ENCODE assay signal across 26 cellular contexts in the genomic region with DNA sequence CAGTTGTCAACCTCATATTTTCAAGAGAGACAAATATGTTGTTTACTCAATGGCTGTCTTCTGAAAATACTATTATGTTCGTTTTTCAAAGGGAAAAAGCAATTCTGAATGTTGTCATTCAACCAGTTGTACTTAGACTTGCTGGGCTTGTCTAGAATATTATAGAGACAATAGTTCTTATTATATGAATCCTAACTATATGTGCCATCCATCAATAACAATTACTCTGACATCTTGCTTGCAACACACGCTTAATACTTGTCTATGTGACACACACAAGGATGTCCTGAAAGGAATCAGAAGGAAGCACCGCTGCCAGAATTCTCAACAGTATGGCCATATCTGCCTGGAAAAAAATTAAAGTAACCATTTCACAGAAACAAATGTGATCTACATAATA.
"Had no signal": no experiment of that assay in that cellular context is flagged by ENCODE, and none has a peak within 500 bp of the region (broad histone marks: within the 10 kb centered on the region; RNA-seq: fewer than 3 reads in every experiment).

No MANE protein-coding gene starts in this region.

- H3K4me1 ChIP-seq: stomach, suprapubic skin, testis, thyroid gland, tibial artery, tibial nerve, transverse colon, upper lobe of left lung, upper lobe of right lung, uterus, vagina had no signal

- H3K4me3 ChIP-seq: stomach, suprapubic skin, testis, thoracic aorta, thyroid gland, tibial artery, tibial nerve, transverse colon, upper lobe of left lung, upper lobe of right lung, uterus, vagina had no signal

- H3K9me3 ChIP-seq: stomach, suprapubic skin, testis, thoracic aorta, thyroid gland, tibial artery, tibial nerve, transverse colon, upper lobe of left lung, upper lobe of right lung, uterus, vagina had no signal

- H3K27ac ChIP-seq: stomach, suprapubic skin, testis, thoracic aorta, thyroid gland, tibial artery, tibial nerve, transverse colon, upper lobe of left lung, upper lobe of right lung, uterus, vagina had no signal

- H3K27me3 ChIP-seq: stomach, suprapubic skin, testis, thyroid gland, tibial artery, tibial nerve, transverse colon, upper lobe of left lung, upper lobe of right lung, uterus, vagina had no signal

- DNase-seq: stimulated activated CD4-positive, alpha-beta T cell treated with anti-CD3 and anti-CD28 coated beads, Interleukin-2, amount 100 ng/mL, for 48 hours; stimulated activated CD4-positive, alpha-beta T cell treated with anti-CD3 and anti-CD28 coated beads, Interleukin-4, amount 100 ng/mL, for 1 hour; stimulated activated CD4-positive, alpha-beta T cell treated with anti-CD3 and anti-CD28 coated beads, Interleukin-4, amount 100 ng/mL, for 24 hours; stimulated activated CD4-positive, alpha-beta T cell treated with anti-CD3 and anti-CD28 coated beads, Interleukin-4, amount 100 ng/mL, for 4 hours; stimulated activated CD8-positive, alpha-beta memory T cell treated with anti-CD3 and anti-CD28 coated beads, Interleukin-4, amount 100 ng/mL, for 48 hours; stimulated activated naive B cell treated with anti-CD40 and anti-IgM and Interleukin-4, amounts not matched to agents 10 μg/mL and 1 μg/mL and 100 μg/mL, for 72 hours; stimulated activated naive CD4-positive, alpha-beta T cell; stimulated activated naive CD4-positive, alpha-beta T cell treated with Interleukin-2 at 50 U/mL for 16 hours; stimulated activated naive CD8-positive, alpha-beta T cell treated with anti-CD3 and anti-CD28 coated beads, Interleukin-15, amount 100 ng/mL, for 72 hours; stimulated activated naive CD8-positive, alpha-beta T cell treated with anti-CD3 and anti-CD28 coated beads, Interleukin-15, Interleukin-2, amounts not matched to agents 100 U/mL and 50 U/mL, for 24 hours; stomach; substantia nigra; testis; thyroid gland; tibial artery; transverse colon; trophoblast cell; upper lobe of left lung; upper lobe of right lung; uterus had no signal

- H3K36me3 ChIP-seq: stomach, suprapubic skin, thoracic aorta, thyroid gland, tibial artery, tibial nerve, transverse colon, upper lobe of left lung, upper lobe of right lung, uterus, vagina had no signal

- ATAC-seq: stimulated activated effector memory CD8-positive, alpha-beta T cell treated with anti-CD3 and anti-CD28 coated beads, Interleukin-12 subunit alpha, Interleukin-12 subunit beta, amount 100 ng/mL, for 72 hours; stimulated activated memory B cell treated with anti-CD40 and anti-IgM and Interleukin-4, amounts not matched to agents 10 μg/mL and 1 μg/mL and 100 μg/mL, for 72 hours; stimulated activated naive B cell treated with anti-CD40 and anti-IgM and Interleukin-4, amounts not matched to agents 10 μg/mL and 1 μg/mL and 100 μg/mL, for 72 hours; stimulated activated naive CD8-positive, alpha-beta T cell treated with anti-CD3 and anti-CD28 coated beads, Interleukin-15, amount 100 ng/mL, for 72 hours; stimulated activated naive CD8-positive, alpha-beta T cell treated with anti-CD3 and anti-CD28 coated beads, Interleukin-15, Interleukin-2, amounts not matched to agents 100 U/mL and 50 U/mL, for 24 hours; upper lobe of right lung had no signal
